In the genomic region with DNA sequence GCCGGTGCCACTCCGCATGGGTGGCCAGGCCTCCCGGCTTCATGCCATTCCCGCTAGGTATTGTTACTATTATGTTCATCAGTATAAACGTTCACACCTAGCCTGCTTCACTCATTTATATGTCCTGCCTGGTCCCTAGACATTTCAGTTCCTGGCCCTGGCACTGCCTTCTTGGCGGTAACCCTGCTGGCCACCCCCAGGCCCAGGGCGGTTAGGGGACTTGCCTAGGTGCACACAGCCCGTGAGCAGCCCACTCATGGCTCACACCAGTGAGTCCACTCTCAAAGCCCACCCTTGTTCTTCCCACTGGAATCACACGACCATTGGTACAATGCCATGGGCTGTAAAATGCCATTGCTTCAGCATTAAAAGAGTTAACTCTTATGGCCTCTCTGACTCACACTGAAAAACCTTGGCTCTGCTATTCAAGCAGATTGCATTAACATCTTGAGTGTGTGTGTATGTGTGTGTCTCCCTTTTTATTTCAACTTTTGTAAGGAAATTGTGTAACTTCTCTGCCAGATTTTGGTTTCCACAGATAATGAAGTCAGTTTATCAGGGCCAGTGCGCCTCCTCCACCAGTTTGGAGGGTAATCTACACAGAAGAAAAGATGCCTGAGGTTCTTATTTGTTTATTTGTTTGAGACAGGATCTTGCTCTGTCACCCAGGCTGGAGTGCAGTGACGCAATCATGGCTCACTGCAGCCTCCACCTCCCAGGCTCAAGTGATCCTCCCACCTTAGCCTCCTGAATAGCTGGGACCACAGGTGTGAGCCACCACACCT, we compare ENCODE assay signal across 10 cellular contexts.
DNase-seq lines count a peak whose midpoint lies in the region; FAIRE-seq and TF ChIP-seq lines count a peak whose summit lies in the region.
"Had no signal": no experiment of that assay in that cellular context is flagged by ENCODE, and none has a peak within 500 bp of the region (broad histone marks: within the 10 kb centered on the region; RNA-seq: fewer than 3 reads in every experiment).

No MANE protein-coding gene starts in this region.

- H2BK15ac ChIP-seq in mesendoderm (replicated peaks; ENCODE audit: low read depth) = no peak overlapping the region
- H2BK15ac ChIP-seq in neuronal stem cell (ENCODE audit: low read length) = no peak overlapping the region

- no peak overlapping the region for H4K91ac ChIP-seq in neuronal stem cell (ENCODE audit: low read depth, low read length, poor library complexity)

- TF ChIP-seq POLR2A in NB4 (IDR thresholded peaks at IDR 0.05; ENCODE audit: extremely low read depth, insufficient read length) (no peak), GM12891 (IDR thresholded peaks at IDR 0.05; ENCODE audit: low read depth, low read length) (no peak)

- H3K9me3 Mint-ChIP-seq in chondrocyte (ENCODE audit: low read depth) = no peaks in the 10 kb centered on the region

- H3K79me1 ChIP-seq in mesendoderm (ENCODE audit: low read length) = peaks cover 3% of the 10 kb centered on the region
- H3K79me1 ChIP-seq in neuronal stem cell (ENCODE audit: low read depth, low read length) = no peaks in the 10 kb centered on the region

- peaks cover 0 to under 1% of the 10 kb centered on the region in 2 donors for H3K9me3 ChIP-seq in neuronal stem cell (replicated peaks in 1 of 2; ENCODE audit: control insufficient read depth in 2 of 2, insufficient read depth in 1 of 2, low read depth in 1 of 2, low read length in 2 of 2)
- H3K9me3 ChIP-seq: SJCRH30 had no signal

- H3K56ac ChIP-seq in mesendoderm (ENCODE audit: low read length) = no peak overlapping the region

- peaks cover 20% of the 10 kb centered on the region for H3K4me1 Mint-ChIP-seq in chondrocyte (ENCODE audit: low read depth)

- H3K27me3 ChIP-seq in mesendoderm (ENCODE audit: insufficient read depth, low read length, poor library complexity) (no peaks in the 10 kb centered on the region), neuronal stem cell (ENCODE audit: control insufficient read depth in 3 of 3, insufficient read depth in 3 of 3, low read depth in 1 of 3, low read length in 3 of 3) (no peaks in the 10 kb centered on the region)
- H3K27me3 ChIP-seq: SJCRH30 had no signal

- no peak overlapping the region for H2AK5ac ChIP-seq in mesendoderm (ENCODE audit: low read length)
- H2AK5ac ChIP-seq in neuronal stem cell (ENCODE audit: low read depth, low read length) = no peak overlapping the region

- H2BK5ac ChIP-seq in mesendoderm (ENCODE audit: low read length) (no peak overlapping the region), neuronal stem cell (ENCODE audit: low read length) (no peak overlapping the region)

- no peak for FAIRE-seq in GM12891 (lab: Jason Lieb, UNC)
- FAIRE-seq in D721Med (lab: Jason Lieb, UNC) = no peak

- peak; percentile 98 for DNase-seq in AG10803 (ENCODE audit: low read depth)
- peak; percentile 92 for DNase-seq in NB4 (ENCODE audit: low read depth)
- no peak for DNase-seq in chondrocyte (ENCODE audit: low spot score)
- peak; percentile 69 for DNase-seq in mesendoderm
- no peak for DNase-seq in neuronal stem cell (ENCODE audit: low spot score)
- no peak for DNase-seq in GM12891 (ENCODE audit: insufficient read length, low spot score)
- DNase-seq in iPS-NIHi7 (ENCODE audit: extremely low spot score) = no peak
- DNase-seq in D721Med (ENCODE audit: insufficient read length, low spot score) = no peak
- DNase-seq: head of caudate nucleus, SJCRH30 had no signal

- H3K4ac ChIP-seq in mesendoderm (ENCODE audit: low read depth, low read length) (no peak overlapping the region), neuronal stem cell (ENCODE audit: low read length) (no peak overlapping the region)

- H2BK120ac ChIP-seq in mesendoderm (ENCODE audit: low read depth, low read length) (no peak overlapping the region), neuronal stem cell (ENCODE audit: low read depth, low read length) (no peak overlapping the region)

- H3K36me3 ChIP-seq in mesendoderm (ENCODE audit: control insufficient read depth, insufficient read depth, low read length) = no peaks in the 10 kb centered on the region
- peaks cover 0 to 5% of the 10 kb centered on the region in 2 donors for H3K36me3 ChIP-seq in neuronal stem cell (replicated peaks in 1 of 2; ENCODE audit: control insufficient read depth in 2 of 2, insufficient read depth in 2 of 2, low read length in 2 of 2)
- H3K36me3 ChIP-seq: SJCRH30 had no signal

- peak overlapping the region; percentile 86 for H3K27ac Mint-ChIP-seq in chondrocyte (ENCODE audit: unreplicated experiment)

- no peak overlapping the region for H3K14ac ChIP-seq in neuronal stem cell (ENCODE audit: low read length)

- no peak overlapping the region for H3K27ac ChIP-seq in mesendoderm (ENCODE audit: low read depth, low read length)
- H3K27ac ChIP-seq in neuronal stem cell (replicated peaks; ENCODE audit: low read length) = no peak overlapping the region
- H3K27ac ChIP-seq: SJCRH30 had no signal

- H3K9ac ChIP-seq in mesendoderm (ENCODE audit: low read length) (no peak overlapping the region), neuronal stem cell (ENCODE audit: low read depth, low read length, poor library complexity) (no peak overlapping the region)

- no peak overlapping the region for H3K4me3 ChIP-seq in AG10803 (ENCODE audit: low read length)
- no peak overlapping the region for H3K4me3 ChIP-seq in NB4 (ENCODE audit: low read depth, low read length)
- H3K4me3 ChIP-seq in mesendoderm (ENCODE audit: low read length) = no peak overlapping the region
- H3K4me3 ChIP-seq in neuronal stem cell (ENCODE audit: low read length in 2 of 2) = no peak overlapping the region
- H3K4me3 ChIP-seq: SJCRH30 had no signal

- no peaks in the 10 kb centered on the region for H3K27me3 Mint-ChIP-seq in chondrocyte (ENCODE audit: low read depth)

- peaks cover 2% of the 10 kb centered on the region for H3K4me1 ChIP-seq in mesendoderm (ENCODE audit: control insufficient read depth, low read depth, low read length)
- H3K4me1 ChIP-seq in neuronal stem cell (ENCODE audit: control insufficient read depth in 2 of 2, insufficient read depth in 1 of 2, low read depth in 1 of 2, low read length in 2 of 2) = peaks cover 0 to 1% of the 10 kb centered on the region in 2 donors
- H3K4me1 ChIP-seq: SJCRH30 had no signal

- H3K36me3 Mint-ChIP-seq in chondrocyte (ENCODE audit: low read depth) = peaks cover 9% of the 10 kb centered on the region

- no peak overlapping the region for H3K18ac ChIP-seq in mesendoderm (ENCODE audit: low read length)
- no peak overlapping the region for H3K18ac ChIP-seq in neuronal stem cell (ENCODE audit: low read length)

- H3K4me2 ChIP-seq in mesendoderm (ENCODE audit: low read length) (no peak overlapping the region), neuronal stem cell (ENCODE audit: insufficient read depth, low read length, poor library complexity, severe bottlenecking) (no peak overlapping the region)

- H3K23ac ChIP-seq in mesendoderm (ENCODE audit: low read length) (no peak overlapping the region), neuronal stem cell (ENCODE audit: low read depth, low read length, poor library complexity) (no peak overlapping the region)

- H4K8ac ChIP-seq in mesendoderm (ENCODE audit: low read depth, low read length) = no peak overlapping the region
- no peak overlapping the region for H4K8ac ChIP-seq in neuronal stem cell (ENCODE audit: low read depth, low read length)

- H2BK12ac ChIP-seq in neuronal stem cell (ENCODE audit: low read length) = no peak overlapping the region

- no peaks in the 10 kb centered on the region for H3K79me2 ChIP-seq in mesendoderm (ENCODE audit: control insufficient read depth, insufficient read depth, low read length)

- WGBS in mesendoderm (ENCODE audit: extremely low coverage, insufficient coverage, low lambda C conversion rate) = no CpG with 5 or more reads among the region's 11 CpGs
- no CpG with 5 or more reads among the region's 11 CpGs for WGBS in neuronal stem cell (ENCODE audit: extremely low coverage in 2 of 2, insufficient read length in 2 of 2, insufficient replicate concordance in 1 of 2), 2 donors

- H4K5ac ChIP-seq in mesendoderm (ENCODE audit: low read length) = no peak overlapping the region

- peak; percentile 11 for TF ChIP-seq CTCF in AG10803 (conservative IDR thresholded peaks at IDR 0.05; ENCODE audit: low read length)
- no peak for TF ChIP-seq CTCF in NB4 (IDR thresholded peaks at IDR 0.05; ENCODE audit: low read depth, low read length)
- TF ChIP-seq CTCF in chondrocyte (IDR thresholded peaks at IDR 0.05) = no peak
- no peak for TF ChIP-seq CTCF in D721Med (IDR thresholded peaks at IDR 0.05; ENCODE audit: insufficient read depth, missing control alignments)

- no peak overlapping the region for H3K4me3 Mint-ChIP-seq in chondrocyte (ENCODE audit: unreplicated experiment)

- no peak overlapping the region for H2AFZ ChIP-seq in neuronal stem cell (ENCODE audit: low read length)

TF ChIP-seq in GM12891, 5 proteins besides CTCF, POLR2A, EP300 and RAD21:
- TF ChIP-seq POU2F2 (IDR thresholded peaks at IDR 0.05; ENCODE audit: low read depth, low read length) (no peak), PAX5 (IDR thresholded peaks at IDR 0.05; ENCODE audit: insufficient read depth, low read length, severe bottlenecking) (no peak)
TF ChIP-seq in GM12891: peak in this region for 0.

Comparison
In these comparisons a context has a peak if more than half of its experiments do, and no peak if none do; other contexts are left out.
1. DNase-seq: peak in AG10803 (single experiment), NB4 (single experiment) and mesendoderm (single experiment); none in chondrocyte (single experiment), neuronal stem cell (single experiment), GM12891 (single experiment), iPS-NIHi7 (single experiment) and D721Med (single experiment).